8 cellular contexts compared by ENCODE assay signal in genomic region chr12:92987362-92987761, GRCh38. TPM values are rescaled to one million over a fixed set of nuclear protein-coding genes. Genes with fewer than 3 reads are reported as not detected.
DNase-seq lines count a peak whose midpoint lies in the region; ATAC-seq lines count a peak whose summit lies in the region.

No MANE protein-coding gene starts in this region.

- H3K4me3 Mint-ChIP-seq in activated CD4-positive, alpha-beta memory T cell treated with anti-CD3 and anti-CD28 coated beads for 36 hours: no peak overlapping the region
- no peak overlapping the region for H3K4me3 Mint-ChIP-seq in activated CD4-positive, alpha-beta memory T cell treated with anti-CD3 and anti-CD28 coated beads, Interleukin-2, amount 10 ng/mL, durations not matched to agents 7 days and 5 days
- H3K4me3 Mint-ChIP-seq in activated T-helper 1 cell treated with anti-CD3 and anti-CD28 coated beads, Interleukin-12 subunit alpha, Interleukin-12 subunit beta, Interleukin-2, Interleukin-4 antibody, amounts not matched to agents 30 ng/mL and 10 ng/mL and 1 ng/mL, durations not matched to agents 14 hours and 24 hours and 36 hours: no peak overlapping the region

- peak overlapping the region; percentile 66 for H3K27ac Mint-ChIP-seq in activated CD4-positive, alpha-beta memory T cell treated with anti-CD3 and anti-CD28 coated beads for 36 hours
- H3K27ac Mint-ChIP-seq in activated CD4-positive, alpha-beta memory T cell treated with anti-CD3 and anti-CD28 coated beads, Interleukin-2, amount 10 ng/mL, durations not matched to agents 7 days and 5 days: no peak overlapping the region
- H3K27ac Mint-ChIP-seq in activated T-helper 1 cell treated with anti-CD3 and anti-CD28 coated beads, Interleukin-12 subunit alpha, Interleukin-12 subunit beta, Interleukin-2, Interleukin-4 antibody, amounts not matched to agents 30 ng/mL and 10 ng/mL and 1 ng/mL, durations not matched to agents 14 hours and 24 hours and 36 hours: peak overlapping the region; percentile 79

- H3K36me3 Mint-ChIP-seq in activated CD4-positive, alpha-beta memory T cell treated with anti-CD3 and anti-CD28 coated beads for 36 hours: no peaks in the 10 kb centered on the region
- H3K36me3 Mint-ChIP-seq in activated CD4-positive, alpha-beta memory T cell treated with anti-CD3 and anti-CD28 coated beads, Interleukin-2, amount 10 ng/mL, durations not matched to agents 7 days and 5 days (ENCODE audit: low read depth): no peaks in the 10 kb centered on the region
- H3K36me3 Mint-ChIP-seq in activated T-helper 1 cell treated with anti-CD3 and anti-CD28 coated beads, Interleukin-12 subunit alpha, Interleukin-12 subunit beta, Interleukin-2, Interleukin-4 antibody, amounts not matched to agents 30 ng/mL and 10 ng/mL and 1 ng/mL, durations not matched to agents 14 hours and 24 hours and 36 hours (ENCODE audit: low read depth): no peaks in the 10 kb centered on the region

- no peaks in the 10 kb centered on the region for H3K9me3 Mint-ChIP-seq in activated CD4-positive, alpha-beta memory T cell treated with anti-CD3 and anti-CD28 coated beads for 36 hours
- H3K9me3 Mint-ChIP-seq in activated CD4-positive, alpha-beta memory T cell treated with anti-CD3 and anti-CD28 coated beads, Interleukin-2, amount 10 ng/mL, durations not matched to agents 7 days and 5 days: no peaks in the 10 kb centered on the region
- no peaks in the 10 kb centered on the region for H3K9me3 Mint-ChIP-seq in activated T-helper 1 cell treated with anti-CD3 and anti-CD28 coated beads, Interleukin-12 subunit alpha, Interleukin-12 subunit beta, Interleukin-2, Interleukin-4 antibody, amounts not matched to agents 30 ng/mL and 10 ng/mL and 1 ng/mL, durations not matched to agents 14 hours and 24 hours and 36 hours

- CTCF ChIA-PET in activated CD4-positive, alpha-beta memory T cell treated with anti-CD3 and anti-CD28 coated beads for 36 hours (lab: Charles Lee): interaction anchor here (0.5 to 5.4 kb wide), 66 partner anchors 9 to 1605 kb away, joined by 3 to 64 read pairs (median 5); partner anchors contain the start of gene EEA1
- CTCF ChIA-PET in activated CD4-positive, alpha-beta memory T cell treated with anti-CD3 and anti-CD28 coated beads, Interleukin-2, amount 10 ng/mL, durations not matched to agents 7 days and 5 days (lab: Charles Lee): interaction anchor here (0.6 to 4.2 kb wide), 37 partner anchors 9 to 1115 kb away, joined by 3 to 47 read pairs (median 4); partner anchors contain the start of gene EEA1

- intact Hi-C loops in activated CD4-positive, alpha-beta memory T cell treated with anti-CD3 and anti-CD28 coated beads for 36 hours (cut with micrococcal nuclease): loop anchor here (1.0 to 10.0 kb wide), 5 partner anchors 202 to 1115 kb away; no protein-coding TSS in a partner anchor
- intact Hi-C loops in activated T-helper 1 cell treated with anti-CD3 and anti-CD28 coated beads, Interleukin-12 subunit alpha, Interleukin-12 subunit beta, Interleukin-2, Interleukin-4 antibody, amounts not matched to agents 30 ng/mL and 10 ng/mL and 1 ng/mL, durations not matched to agents 14 hours and 24 hours and 36 hours (cut with micrococcal nuclease): loop anchor here (1.0 to 10.0 kb wide), 10 partner anchors 38 to 1605 kb away; no protein-coding TSS in a partner anchor

- ATAC-seq in HG02885 (IDR thresholded peaks at IDR 0.05; ENCODE audit: poor library complexity, unreplicated experiment) (peak; percentile 30), HG03175 (IDR thresholded peaks at IDR 0.05; ENCODE audit: unreplicated experiment) (no peak)

- no peaks in the 10 kb centered on the region for H3K27me3 Mint-ChIP-seq in activated CD4-positive, alpha-beta memory T cell treated with anti-CD3 and anti-CD28 coated beads for 36 hours
- peaks cover 11% of the 10 kb centered on the region for H3K27me3 Mint-ChIP-seq in activated CD4-positive, alpha-beta memory T cell treated with anti-CD3 and anti-CD28 coated beads, Interleukin-2, amount 10 ng/mL, durations not matched to agents 7 days and 5 days
- no peaks in the 10 kb centered on the region for H3K27me3 Mint-ChIP-seq in activated T-helper 1 cell treated with anti-CD3 and anti-CD28 coated beads, Interleukin-12 subunit alpha, Interleukin-12 subunit beta, Interleukin-2, Interleukin-4 antibody, amounts not matched to agents 30 ng/mL and 10 ng/mL and 1 ng/mL, durations not matched to agents 14 hours and 24 hours and 36 hours (ENCODE audit: insufficient read depth)

- peaks cover 33% of the 10 kb centered on the region for H3K4me1 Mint-ChIP-seq in activated CD4-positive, alpha-beta memory T cell treated with anti-CD3 and anti-CD28 coated beads for 36 hours (ENCODE audit: low read depth)
- peaks cover 22% of the 10 kb centered on the region for H3K4me1 Mint-ChIP-seq in activated CD4-positive, alpha-beta memory T cell treated with anti-CD3 and anti-CD28 coated beads, Interleukin-2, amount 10 ng/mL, durations not matched to agents 7 days and 5 days
- peaks cover 30% of the 10 kb centered on the region for H3K4me1 Mint-ChIP-seq in activated T-helper 1 cell treated with anti-CD3 and anti-CD28 coated beads, Interleukin-12 subunit alpha, Interleukin-12 subunit beta, Interleukin-2, Interleukin-4 antibody, amounts not matched to agents 30 ng/mL and 10 ng/mL and 1 ng/mL, durations not matched to agents 14 hours and 24 hours and 36 hours (ENCODE audit: low read depth)

- POLR2A ChIA-PET in activated CD4-positive, alpha-beta memory T cell treated with anti-CD3 and anti-CD28 coated beads for 36 hours (lab: Charles Lee): interaction anchor here (0.6 to 1.7 kb wide), 5 partner anchors 56 to 434 kb away, joined by 3 to 5 read pairs (median 4); partner anchors contain the start of gene EEA1
- POLR2A ChIA-PET in activated CD4-positive, alpha-beta memory T cell treated with anti-CD3 and anti-CD28 coated beads, Interleukin-2, amount 10 ng/mL, durations not matched to agents 7 days and 5 days (lab: Charles Lee): interaction anchor here (1.2 to 2.0 kb wide), 5 partner anchors 12 to 432 kb away, joined by 3 to 7 read pairs (median 4); no protein-coding TSS in a partner anchor

- no peak for DNase-seq in activated CD4-positive, alpha-beta memory T cell treated with anti-CD3 and anti-CD28 coated beads for 36 hours
- DNase-seq in activated CD4-positive, alpha-beta memory T cell treated with anti-CD3 and anti-CD28 coated beads, Interleukin-2, amount 10 ng/mL, durations not matched to agents 7 days and 5 days: no peak
- DNase-seq in NCI-H2196 treated with DMSO at 0.1 percent for 48 hours (lab: John Stamatoyannopoulos, UW; ENCODE audit: unreplicated experiment): peak; percentile 51
- DNase-seq in activated T-helper 1 cell treated with anti-CD3 and anti-CD28 coated beads, Interleukin-12 subunit alpha, Interleukin-12 subunit beta, Interleukin-2, Interleukin-4 antibody, amounts not matched to agents 30 ng/mL and 10 ng/mL and 1 ng/mL, durations not matched to agents 14 hours and 24 hours and 36 hours (ENCODE audit: low spot score): no peak
- DNase-seq in glomerular endothelial cell (ENCODE audit: extremely low read depth, low read depth, low spot score): peak; percentile 68
- DNase-seq in pons (ENCODE audit: low spot score): peak; percentile 91

RNA-seq across cellular contexts. Expression of gene EEA1, which starts 58.3 kb away (rescaled TPM):
- total RNA-seq in activated CD4-positive, alpha-beta memory T cell treated with anti-CD3 and anti-CD28 coated beads for 36 hours: 10 to 100 TPM; 17.5 to 17.7 TPM
- total RNA-seq in activated CD4-positive, alpha-beta memory T cell treated with anti-CD3 and anti-CD28 coated beads, Interleukin-2, amount 10 ng/mL, durations not matched to agents 7 days and 5 days: 10 to 100 TPM; 12.6 to 16.1 TPM
- total RNA-seq in activated T-helper 1 cell treated with anti-CD3 and anti-CD28 coated beads, Interleukin-12 subunit alpha, Interleukin-12 subunit beta, Interleukin-2, Interleukin-4 antibody, amounts not matched to agents 30 ng/mL and 10 ng/mL and 1 ng/mL, durations not matched to agents 14 hours and 24 hours and 36 hours: 17.5 and 18.8 TPM in 2 replicates
- total RNA-seq in glomerular endothelial cell: 25.1 and 28.2 TPM in 2 replicates

Comparison
In these comparisons a context has a peak if more than half of its experiments do, and no peak if none do; other contexts are left out.
1. DNase-seq: peak in NCI-H2196 treated with DMSO at 0.1 percent for 48 hours (single experiment), glomerular endothelial cell (single experiment) and pons (single experiment); none in activated CD4-positive, alpha-beta memory T cell treated with anti-CD3 and anti-CD28 coated beads for 36 hours (single experiment), activated CD4-positive, alpha-beta memory T cell treated with anti-CD3 and anti-CD28 coated beads, Interleukin-2, amount 10 ng/mL, durations not matched to agents 7 days and 5 days (single experiment) and activated T-helper 1 cell treated with anti-CD3 and anti-CD28 coated beads, Interleukin-12 subunit alpha, Interleukin-12 subunit beta, Interleukin-2, Interleukin-4 antibody, amounts not matched to agents 30 ng/mL and 10 ng/mL and 1 ng/mL, durations not matched to agents 14 hours and 24 hours and 36 hours (single experiment).